ENCODE assay signal across 1 cellular context in genomic region chr9:111598730-111599091, GRCh38.
TF ChIP-seq lines count a peak whose summit lies in the region.

No MANE protein-coding gene starts in this region.

TF ChIP-seq in GM12878, 131 proteins besides CTCF, POLR2A, EP300 and RAD21 (continued from another document):
- no peak for TF ChIP-seq PKNOX1 (IDR thresholded peaks at IDR 0.05)
- TF ChIP-seq RBBP5 (conservative IDR thresholded peaks at IDR 0.05): no peak
- no peak for TF ChIP-seq EED (IDR thresholded peaks at IDR 0.05; ENCODE audit: low read depth)
- no peak for TF ChIP-seq GABPA (IDR thresholded peaks at IDR 0.05; ENCODE audit: low read depth)
- TF ChIP-seq NFYA (IDR thresholded peaks at IDR 0.05; ENCODE audit: borderline replicate concordance, low read depth, low read length): no peak
- TF ChIP-seq ATF7 (IDR thresholded peaks at IDR 0.05; ENCODE audit: low read depth): no peak
- no peak for TF ChIP-seq SUPT20H (IDR thresholded peaks at IDR 0.05; ENCODE audit: borderline replicate concordance, control insufficient read depth, low read depth, low read length)
- no peak for TF ChIP-seq USF2 (IDR thresholded peaks at IDR 0.05; ENCODE audit: borderline replicate concordance, low read depth, low read length)
